17 cellular contexts compared by ENCODE assay signal in the genomic region with DNA sequence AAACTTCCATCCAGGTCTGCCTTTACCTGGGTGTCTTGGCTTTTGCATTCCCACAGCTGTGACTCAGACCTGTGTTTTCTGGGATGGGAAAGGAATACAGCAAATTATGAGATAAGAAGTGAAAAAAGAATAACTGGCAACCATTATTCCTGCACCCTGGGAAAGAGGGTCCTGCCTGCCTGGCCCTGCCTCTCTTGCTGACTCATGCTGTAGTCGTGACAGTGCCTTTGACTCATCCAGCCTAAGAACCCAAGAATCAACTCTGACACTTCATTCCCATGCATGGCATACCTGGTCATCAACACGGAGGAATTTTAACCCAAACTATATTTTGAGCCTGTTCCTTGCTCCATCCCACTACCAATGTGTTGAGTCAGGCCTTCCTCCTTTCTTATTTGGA.
DNase-seq lines count a peak whose midpoint lies in the region; ATAC-seq, FAIRE-seq and TF ChIP-seq lines count a peak whose summit lies in the region.
"Had no signal": no experiment of that assay in that cellular context is flagged by ENCODE, and none has a peak within 500 bp of the region (broad histone marks: within the 10 kb centered on the region; RNA-seq: fewer than 3 reads in every experiment).

No MANE protein-coding gene starts in this region.

- no peak overlapping the region for H3K4me3 ChIP-seq in keratinocyte (ENCODE audit: control insufficient read depth in 2 of 3, extremely low read depth in 1 of 3, insufficient read depth in 2 of 3, low read depth in 1 of 3, low read length in 3 of 3)
- H3K4me3 ChIP-seq: BLaER1, mucosa of descending colon, SJCRH30 had no signal

- H3K27me3 ChIP-seq in keratinocyte (ENCODE audit: control insufficient read depth, extremely low read depth, insufficient read depth, low read length) = no peaks in the 10 kb centered on the region
- H3K27me3 ChIP-seq: BLaER1, SJCRH30 had no signal

- no peaks in the 10 kb centered on the region for H3K9me3 ChIP-seq in keratinocyte (ENCODE audit: control insufficient read depth, low read depth, low read length)
- H3K9me3 ChIP-seq: mucosa of descending colon, SJCRH30 had no signal

- peak overlapping the region; percentile 38 for H3K4me2 ChIP-seq in keratinocyte (ENCODE audit: control insufficient read depth, extremely low read depth, insufficient read depth, low read depth, low read length)
- H3K4me2 ChIP-seq: BLaER1 had no signal

- ATAC-seq in GM18873 (IDR thresholded peaks at IDR 0.05; ENCODE audit: low FRiP score, unreplicated experiment) = no peak
- ATAC-seq: mucosa of descending colon had no signal

- no peak for TF ChIP-seq CTCF in keratinocyte (optimal IDR thresholded peaks at IDR 0.05 in 1 of 3, IDR thresholded peaks at IDR 0.05 in 1 of 3, conservative IDR thresholded peaks at IDR 0.05 in 1 of 3; ENCODE audit: extremely low read depth in 1 of 3, insufficient read depth in 2 of 3, low read length in 3 of 3)

- DNase-seq in AG08395 (ENCODE audit: low spot score) = peak; percentile 41
- peak; percentile 25 for DNase-seq in HPDE6-E6E7 (ENCODE audit: extremely low spot score)
- peak; percentile 33 for DNase-seq in amniotic epithelial cell (ENCODE audit: low read depth)
- peak; percentile 94 for DNase-seq in keratinocyte (ENCODE audit: low read depth, low spot score)
- DNase-seq in T-helper 9 cell = no peak
- no peak for DNase-seq in NCI-H748 treated with DMSO at 0.1 percent for 48 hours (lab: John Stamatoyannopoulos, UW)
- DNase-seq in SIG-M5 treated with dmso at 0.1 percent for 504 hours (lab: John Stamatoyannopoulos, UW; ENCODE audit: unreplicated experiment) = no peak
- DNase-seq: GF-D8; mucosa of descending colon; NCI-H82; posterior cingulate gyrus; SJCRH30; stimulated activated CD8-positive, alpha-beta memory T cell treated with anti-CD3 and anti-CD28 coated beads, Interleukin-4, amount 100 ng/mL, for 48 hours had no signal

- H3K79me2 ChIP-seq in keratinocyte (ENCODE audit: control insufficient read depth, insufficient read depth, low read length) = no peaks in the 10 kb centered on the region

- H3K36me3 ChIP-seq in keratinocyte (ENCODE audit: control insufficient read depth in 2 of 2, extremely low read depth in 1 of 2, insufficient read depth in 2 of 2, low read length in 2 of 2) = no peaks in the 10 kb centered on the region
- H3K36me3 ChIP-seq: BLaER1, SJCRH30 had no signal

- peak overlapping the region; percentile 75 for H3K27ac ChIP-seq in keratinocyte (ENCODE audit: control insufficient read depth, insufficient read depth, low read length)
- H3K27ac ChIP-seq: BLaER1, SJCRH30, VCaP had no signal

- peaks cover 18% of the 10 kb centered on the region for H3K4me1 ChIP-seq in keratinocyte (ENCODE audit: control insufficient read depth, extremely low read depth, insufficient read depth, low read length)
- H3K4me1 ChIP-seq: SJCRH30 had no signal

- H3K9ac ChIP-seq in keratinocyte (ENCODE audit: control insufficient read depth, extremely low read depth, insufficient read depth, low read length) = no peak overlapping the region
- H3K9ac ChIP-seq: BLaER1 had no signal

- dilution Hi-C loops in keratinocyte (cut with MboI; ENCODE audit: extremely low pct_ligation_motif_present, low sequenced_read_pairs) = no loop called here

- no peaks in the 10 kb centered on the region for H3K9me1 ChIP-seq in keratinocyte (ENCODE audit: control insufficient read depth, extremely low read depth, insufficient read depth, low read length)

- no peaks in the 10 kb centered on the region for H4K20me1 ChIP-seq in keratinocyte (ENCODE audit: control insufficient read depth, extremely low read depth, insufficient read depth, low read length)
- H4K20me1 ChIP-seq: BLaER1 had no signal

- H2AFZ ChIP-seq in keratinocyte (ENCODE audit: control insufficient read depth, low read length) = peak overlapping the region; percentile 8

- peak; percentile 99 for FAIRE-seq in keratinocyte (lab: Jason Lieb, UNC)
- FAIRE-seq: colon had no signal

Comparison
In these comparisons a context has a peak if more than half of its experiments do, and no peak if none do; other contexts are left out.
1. DNase-seq: peak in AG08395 (single experiment), HPDE6-E6E7 (single experiment), amniotic epithelial cell (single experiment) and keratinocyte (single experiment); none in T-helper 9 cell (single experiment), NCI-H748 treated with DMSO at 0.1 percent for 48 hours (single experiment) and SIG-M5 treated with dmso at 0.1 percent for 504 hours (single experiment).